ENCODE assay signal across 8 cellular contexts in the genomic region with DNA sequence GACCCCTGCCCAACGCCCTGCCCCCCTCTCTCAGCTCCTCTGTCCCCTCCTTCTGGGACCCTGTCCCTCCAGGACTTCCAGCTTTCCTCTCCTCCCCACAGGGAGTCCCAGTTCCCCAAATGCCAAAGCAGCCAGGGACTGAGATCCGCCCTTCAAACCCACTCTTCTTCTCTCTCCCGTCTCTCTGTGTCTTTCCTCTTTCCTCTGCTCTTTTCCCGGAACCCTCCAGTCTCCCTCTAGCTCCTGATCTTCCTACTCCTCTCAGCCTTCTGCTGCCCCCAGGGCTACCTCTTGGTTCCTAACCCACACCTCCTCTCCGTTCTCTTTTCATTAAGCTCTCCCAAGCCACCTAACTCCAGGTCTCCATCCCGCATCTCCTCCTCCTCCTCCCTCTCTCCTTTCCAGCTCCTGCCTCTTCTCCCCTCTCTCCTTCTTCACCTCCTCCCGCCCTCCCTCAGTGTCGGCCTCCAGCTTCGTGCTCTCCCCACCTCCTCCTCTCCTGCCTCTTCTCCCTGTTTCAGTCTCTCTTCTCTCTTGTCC. TPM values are rescaled to one million over a fixed set of nuclear protein-coding genes. Genes with fewer than 3 reads are reported as not detected.
DNase-seq lines count a peak whose midpoint lies in the region; ATAC-seq, FAIRE-seq and TF ChIP-seq lines count a peak whose summit lies in the region.

A gene (minus strand): TSS at position 536 of the 540 bp plus-strand sequence. CDS start 555 bp downstream, outside the sequence.

- FAIRE-seq in RCC 7860 (lab: Jason Lieb, UNC), result no peak

- H3K27me3 Mint-ChIP-seq in nephron progenitor cell (ENCODE audit: low read depth, poor library complexity), result peaks cover 13% of the 10 kb centered on the region

- H3K36me3 ChIP-seq in SJSA1 (no peaks in the 10 kb centered on the region), esophagus muscularis mucosa (no peaks in the 10 kb centered on the region)

- intact Hi-C loops in esophagus muscularis mucosa (cut with DNase I), result loop anchor here (10.0 kb wide), 2 partner anchors 149 to 199 kb away; no protein-coding TSS in a partner anchor

- H3K4me3 ChIP-seq in SJSA1, result peak within 1 kb of the TSS; percentile 24
- H3K4me3 ChIP-seq in esophagus muscularis mucosa, result peak within 1 kb of the TSS; percentile 63 to 73 (median 67)

- peak within 1 kb of the TSS; percentile 92 for H3K4me3 Mint-ChIP-seq in nephron progenitor cell

- peaks cover 32% of the 10 kb centered on the region for H3K4me1 Mint-ChIP-seq in nephron progenitor cell

- no peaks in the 10 kb centered on the region for H3K36me3 Mint-ChIP-seq in nephron progenitor cell (ENCODE audit: low read depth)

- ATAC-seq in GM21447 (IDR thresholded peaks at IDR 0.05; ENCODE audit: unreplicated experiment), result no peak

- WGBS in esophagus muscularis mucosa, result 0% methylated on average over 9 of the region's 9 CpGs

- no peak for TF ChIP-seq POLR2A in esophagus muscularis mucosa (IDR thresholded peaks at IDR 0.05; ENCODE audit: low read depth)

- no peak for TF ChIP-seq EP300 in esophagus muscularis mucosa (IDR thresholded peaks at IDR 0.05)

- DNase-seq in NCI-H2227 treated with DMSO at 0.1 percent for 48 hours (lab: John Stamatoyannopoulos, UW), result peak; percentile 66
- DNase-seq in NCI-H2227 (lab: John Stamatoyannopoulos, UW; ENCODE audit: unreplicated experiment), result no peak
- no peak for DNase-seq in SJSA1 (ENCODE audit: low read depth in 1 of 2, low spot score in 2 of 2)
- no peak for DNase-seq in esophagus muscularis mucosa (ENCODE audit: extremely low spot score)
- DNase-seq in nephron progenitor cell, result no peak
- no peak for DNase-seq in RCC 7860 (ENCODE audit: low spot score)
- DNase-seq in Ammon's horn (ENCODE audit: low spot score), result no peak

- peak within 1 kb of the TSS; percentile 28 for H3K27ac Mint-ChIP-seq in nephron progenitor cell

- TF ChIP-seq CTCF in esophagus muscularis mucosa (IDR thresholded peaks at IDR 0.05), result no peak
- TF ChIP-seq CTCF in nephron progenitor cell (IDR thresholded peaks at IDR 0.05), result no peak

- H3K27me3 ChIP-seq in SJSA1 (replicated peaks), result peaks cover 13% of the 10 kb centered on the region
- no peaks in the 10 kb centered on the region for H3K27me3 ChIP-seq in esophagus muscularis mucosa

- H3K9me3 ChIP-seq in SJSA1 (replicated peaks), result no peaks in the 10 kb centered on the region
- no peaks in the 10 kb centered on the region for H3K9me3 ChIP-seq in esophagus muscularis mucosa

- H3K27ac ChIP-seq in SJSA1, result no peak within 1 kb of the TSS
- peak within 1 kb of the TSS; percentile 89 to 94 (median 91) for H3K27ac ChIP-seq in esophagus muscularis mucosa (replicated peaks in 1 of 4)

- H3K4me1 ChIP-seq in SJSA1 (replicated peaks) (peaks cover 19% of the 10 kb centered on the region), esophagus muscularis mucosa (peaks cover 17 to 29% (median 26%) of the 10 kb centered on the region in 4 donors)

- H3K9me3 Mint-ChIP-seq in nephron progenitor cell, result no peaks in the 10 kb centered on the region

RNA-seq across cellular contexts. Expression of the gene that starts here (rescaled TPM):
- total RNA-seq in SJSA1 (2014; rRNA removed; shearing (Covaris generic)), result not detected in 2 replicates
- 10 to 100 TPM; 11.9 to 16.5 (median 14.9) TPM for total RNA-seq in esophagus muscularis mucosa

Comparison
In these comparisons a context has a peak if more than half of its experiments do, and no peak if none do; other contexts are left out.
1. RNA of the gene that starts here (total RNA-seq): 11.9 to 16.5 TPM in esophagus muscularis mucosa; not detected in SJSA1; every median in the first group is over 10 times any median in the second.